ENCODE assay signal across 10 cellular contexts in the genomic region with DNA sequence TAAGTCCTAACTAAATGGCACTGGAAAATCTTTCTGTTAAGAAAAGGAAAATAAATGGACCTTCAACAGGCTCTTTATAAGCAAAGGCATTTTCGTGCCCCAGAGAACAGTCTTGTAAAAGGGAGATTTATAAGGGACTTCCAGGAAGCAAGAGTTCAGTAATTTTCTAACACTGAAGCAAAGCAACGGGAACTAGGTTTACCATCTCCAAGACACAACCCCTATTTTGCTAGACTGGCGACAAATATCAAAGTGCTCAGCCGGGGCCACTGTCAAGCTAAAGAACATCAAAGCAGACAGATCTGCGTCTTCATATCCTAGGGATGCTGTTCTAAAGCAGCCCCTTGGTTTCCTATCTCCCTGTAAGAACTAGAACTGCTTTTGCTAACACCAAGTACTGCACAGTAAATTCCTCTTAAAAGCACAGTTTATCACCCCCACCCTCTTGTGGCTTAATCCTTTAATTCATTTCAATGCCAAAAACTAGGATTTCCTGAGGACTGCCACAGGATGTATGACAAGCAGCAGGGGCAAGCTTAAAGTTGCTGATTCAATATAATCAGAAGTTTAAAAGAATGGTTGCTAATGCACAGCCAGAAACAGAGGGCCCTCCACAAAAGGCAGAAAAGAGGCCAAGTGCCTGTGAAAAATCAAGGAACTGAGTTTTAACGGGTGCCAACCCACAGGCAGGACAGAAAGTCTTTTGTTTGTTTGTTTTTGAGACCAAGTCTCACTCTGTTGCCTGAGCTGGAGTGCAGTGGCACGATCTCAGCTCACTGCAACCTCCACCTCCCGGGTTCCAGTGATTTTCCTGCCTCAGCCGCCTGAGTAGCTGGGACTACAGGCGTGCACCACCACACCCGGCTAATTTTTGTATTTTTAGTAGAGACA.
DNase-seq lines count a peak whose midpoint lies in the region; ATAC-seq and TF ChIP-seq lines count a peak whose summit lies in the region.
"Had no signal": no experiment of that assay in that cellular context is flagged by ENCODE, and none has a peak within 500 bp of the region (broad histone marks: within the 10 kb centered on the region; RNA-seq: fewer than 3 reads in every experiment).

No MANE protein-coding gene starts in this region.

- no peak overlapping the region for H3K4me3 ChIP-seq in fibroblast of mammary gland (ENCODE audit: control insufficient read depth, low read depth, low read length)

- ATAC-seq in HG02885 (IDR thresholded peaks at IDR 0.05; ENCODE audit: poor library complexity, unreplicated experiment) = no peak
- ATAC-seq: Panc1 had no signal

- peaks cover 23% of the 10 kb centered on the region for H3K36me3 Mint-ChIP-seq in nephron progenitor cell (ENCODE audit: low read depth)

- H3K27me3 Mint-ChIP-seq in nephron progenitor cell (ENCODE audit: low read depth, poor library complexity) = no peaks in the 10 kb centered on the region
- H3K27me3 Mint-ChIP-seq: activated naive CD4-positive, alpha-beta T cell treated with anti-CD3 and anti-CD28 coated beads, Interleukin-2, amount 50 U/mL, for 24 hours had no signal

- TF ChIP-seq CTCF in C4-2B (conservative IDR thresholded peaks at IDR 0.05) (no peak; the same call in 1 of the 2 replicates), fibroblast of mammary gland (conservative IDR thresholded peaks at IDR 0.05; ENCODE audit: control insufficient read depth, insufficient read depth, low read depth, low read length) (no peak), nephron progenitor cell (IDR thresholded peaks at IDR 0.05) (no peak)

- DNase-seq in NCI-H82 treated with DMSO at 0.1 percent for 48 hours (lab: John Stamatoyannopoulos, UW; ENCODE audit: unreplicated experiment) (peak; percentile 24), fibroblast of mammary gland (ENCODE audit: low read depth) (peak; percentile 12), nephron progenitor cell (no peak), erythroblast (lab: John Stamatoyannopoulos, UW) (no peak), GM03348 (ENCODE audit: low spot score) (no peak)
- DNase-seq in activated CD4-positive, CD25-positive, alpha-beta regulatory T cell (lab: John Stamatoyannopoulos, UW) = no peak

- peaks cover 31% of the 10 kb centered on the region for H3K4me1 Mint-ChIP-seq in nephron progenitor cell

- TF ChIP-seq POLR2A in erythroblast (IDR thresholded peaks at IDR 0.05; ENCODE audit: low read length) = no peak

- H3K27ac Mint-ChIP-seq in nephron progenitor cell = peak overlapping the region; percentile 90
- H3K27ac Mint-ChIP-seq: activated naive CD4-positive, alpha-beta T cell treated with anti-CD3 and anti-CD28 coated beads, Interleukin-2, amount 50 U/mL, for 24 hours had no signal

- H3K27ac ChIP-seq in C4-2B = peak overlapping the region; percentile 54

- H3K9me3 Mint-ChIP-seq in nephron progenitor cell = no peaks in the 10 kb centered on the region
- H3K9me3 Mint-ChIP-seq: activated naive CD4-positive, alpha-beta T cell treated with anti-CD3 and anti-CD28 coated beads, Interleukin-2, amount 50 U/mL, for 24 hours had no signal

- no peak overlapping the region for H3K4me3 Mint-ChIP-seq in nephron progenitor cell
- H3K4me3 Mint-ChIP-seq: activated naive CD4-positive, alpha-beta T cell treated with anti-CD3 and anti-CD28 coated beads, Interleukin-2, amount 50 U/mL, for 24 hours had no signal

Comparison
In these comparisons a context has a peak if more than half of its experiments do, and no peak if none do; other contexts are left out.
1. DNase-seq: peak in NCI-H82 treated with DMSO at 0.1 percent for 48 hours (single experiment) and fibroblast of mammary gland (single experiment); none in nephron progenitor cell (single experiment), erythroblast (0 of 2), activated CD4-positive, CD25-positive, alpha-beta regulatory T cell (0 of 4) and GM03348 (single experiment).